17 cellular contexts compared by ENCODE assay signal in the genomic region with DNA sequence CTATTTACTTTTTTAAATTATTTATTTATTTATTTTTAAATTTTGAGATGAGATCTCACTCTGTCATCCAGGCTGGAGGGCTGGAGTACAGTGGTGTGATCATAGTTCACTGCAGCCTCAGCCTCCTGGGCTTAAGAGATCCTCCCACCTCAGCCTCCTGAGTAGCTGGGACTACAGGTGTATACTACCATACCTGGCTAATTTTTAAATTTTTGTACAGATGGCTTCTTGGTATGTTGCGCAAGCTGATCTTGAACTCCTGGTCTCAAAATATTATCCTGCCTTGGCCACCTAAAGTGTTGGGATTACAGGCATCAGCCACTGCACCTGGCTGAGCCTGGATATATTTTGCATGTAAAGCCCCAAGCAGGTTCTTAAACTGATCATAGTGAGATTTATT. TPM values are rescaled to one million over a fixed set of nuclear protein-coding genes. Genes with fewer than 3 reads are reported as not detected.
DNase-seq lines count a peak whose midpoint lies in the region; ATAC-seq and TF ChIP-seq lines count a peak whose summit lies in the region.
"Had no signal": no experiment of that assay in that cellular context is flagged by ENCODE, and none has a peak within 500 bp of the region (broad histone marks: within the 10 kb centered on the region; RNA-seq: fewer than 3 reads in every experiment).

No MANE protein-coding gene starts in this region.

- no peak for TF ChIP-seq CTCF in C4-2B (conservative IDR thresholded peaks at IDR 0.05)
- no peak for TF ChIP-seq CTCF in Caco-2 (IDR thresholded peaks at IDR 0.05; ENCODE audit: insufficient read depth in 1 of 2, low read depth in 1 of 2, low read length in 1 of 2, severe bottlenecking in 1 of 2, unreplicated experiment in 1 of 2)
- no peak for TF ChIP-seq CTCF in spleen (IDR thresholded peaks at IDR 0.05 in 8 of 11, conservative IDR thresholded peaks at IDR 0.05 in 3 of 11)

- H3K36me3 Mint-ChIP-seq in Caco-2 (ENCODE audit: insufficient read depth, unreplicated experiment) = peaks cover 7% of the 10 kb centered on the region
- H3K36me3 Mint-ChIP-seq in effector memory CD8-positive, alpha-beta T cell (ENCODE audit: insufficient read depth) = peaks cover 41% of the 10 kb centered on the region

- H3K27ac Mint-ChIP-seq in Caco-2 (ENCODE audit: unreplicated experiment) = peak overlapping the region; percentile 62
- H3K27ac Mint-ChIP-seq in effector memory CD8-positive, alpha-beta T cell = peak overlapping the region; percentile 74 to 91
- H3K27ac Mint-ChIP-seq: GM23338 had no signal

- TF ChIP-seq POLR2A in spleen (IDR thresholded peaks at IDR 0.05) = no peak

- H3K27me3 ChIP-seq in Caco-2 (replicated peaks; ENCODE audit: control insufficient read depth, insufficient read depth, low read length) (no peaks in the 10 kb centered on the region), spleen (replicated peaks in 1 of 7) (no peaks in the 10 kb centered on the region)

- no peak overlapping the region for H3K4me3 Mint-ChIP-seq in Caco-2 (ENCODE audit: unreplicated experiment)
- peak overlapping the region in 1 of 2 donors; percentile 57 for H3K4me3 Mint-ChIP-seq in effector memory CD8-positive, alpha-beta T cell
- H3K4me3 Mint-ChIP-seq: GM23338 had no signal

- 94 to 100% (median 100%) methylated on average over 1 of the region's 1 CpG for WGBS in spleen, 5 donors

- CTCF ChIA-PET in Caco-2 (lab: Charles Lee) = interaction anchor here (0.6 kb wide), 1 partner anchor 199 kb away, joined by 5 read pairs; no protein-coding TSS in a partner anchor

- H3K4me1 ChIP-seq in Caco-2 (peaks cover 30% of the 10 kb centered on the region), spleen (peaks cover 43 to 89% (median 78%) of the 10 kb centered on the region in 6 donors)

- H3K27ac ChIP-seq in C4-2B = peak overlapping the region; percentile 56
- peak overlapping the region in 6 of 8 donors; percentile 44 to 93 (median 85) for H3K27ac ChIP-seq in spleen
- H3K27ac ChIP-seq: HL-60, KMS-11 had no signal

- H3K9me3 Mint-ChIP-seq in Caco-2 (ENCODE audit: unreplicated experiment) = no peaks in the 10 kb centered on the region
- H3K9me3 Mint-ChIP-seq in effector memory CD8-positive, alpha-beta T cell = no peaks in the 10 kb centered on the region
- H3K9me3 Mint-ChIP-seq: GM23338 had no signal

- H3K4me3 ChIP-seq in Caco-2 (ENCODE audit: low read depth, low read length) (no peak overlapping the region), spleen (no peak overlapping the region)
- H3K4me3 ChIP-seq: GM23338 had no signal

- H3K27me3 Mint-ChIP-seq in Caco-2 (ENCODE audit: insufficient read depth, unreplicated experiment) = no peaks in the 10 kb centered on the region
- no peaks in the 10 kb centered on the region for H3K27me3 Mint-ChIP-seq in effector memory CD8-positive, alpha-beta T cell

- ATAC-seq in effector memory CD8-positive, alpha-beta T cell (replicated peaks) = no peak
- ATAC-seq in SK-N-SH treated with all-trans-retinoic acid at 6 μM for 48 hours (no peak), HG03139 (IDR thresholded peaks at IDR 0.05; ENCODE audit: unreplicated experiment) (no peak)

- intact Hi-C loops in Caco-2 (cut with micrococcal nuclease; ENCODE audit: unreplicated experiment) = no loop called here
- intact Hi-C loops in spleen (cut with DNase I; ENCODE audit: low total_unique reads) = no loop called here

- H3K36me3 ChIP-seq in Caco-2 (ENCODE audit: control insufficient read depth, insufficient read depth, low read length) (peaks cover 1% of the 10 kb centered on the region; the same call in 1 of the 2 replicates), spleen (no peaks in the 10 kb centered on the region)

- no TSS peak for BruUV-seq in Caco-2 (replicated peaks; lab: Mats Ljungman, UMichigan)

- no peak for DNase-seq in Caco-2
- DNase-seq in effector memory CD8-positive, alpha-beta T cell = no peak
- DNase-seq in spleen = no peak
- no peak for DNase-seq in NCI-H2029 treated with DMSO at 0.1 percent for 48 hours (lab: John Stamatoyannopoulos, UW)
- DNase-seq: C1 segment of cervical spinal cord, DMS 273 treated with DMSO at 0.1 percent for 48 hours, NCI-H1105 treated with DMSO at 0.1 percent for 48 hours, NCI-H187 treated with DMSO at 0.1 percent for 48 hours, NCI-H2171, NCI-H510A treated with DMSO at 0.1 percent for 48 hours, SK-N-SH had no signal

- H3K4me1 Mint-ChIP-seq in Caco-2 (ENCODE audit: low read depth, unreplicated experiment) = peaks cover 45% of the 10 kb centered on the region
- H3K4me1 Mint-ChIP-seq in effector memory CD8-positive, alpha-beta T cell (ENCODE audit: low read depth in 2 of 2) = peaks cover 62 to 77% of the 10 kb centered on the region in 2 donors

- POLR2A ChIA-PET in Caco-2 (lab: Charles Lee) = no interaction called here

- H3K9me3 ChIP-seq in Caco-2 (no peaks in the 10 kb centered on the region), spleen (no peaks in the 10 kb centered on the region)
- H3K9me3 ChIP-seq: SK-N-SH had no signal

TF ChIP-seq in SK-N-SH treated with all-trans-retinoic acid at 6 μM for 48 hours, 23 proteins besides CTCF, POLR2A, EP300 and RAD21:
- no peak for TF ChIP-seq ZNF8 (CRISPR knock-in tag; IDR thresholded peaks at IDR 0.05)
- TF ChIP-seq TCF4 (CRISPR knock-in tag; IDR thresholded peaks at IDR 0.05; ENCODE audit: borderline replicate concordance) = no peak
- TF ChIP-seq ISL1 (CRISPR knock-in tag; IDR thresholded peaks at IDR 0.05) = no peak
- no peak for TF ChIP-seq ARNTL (CRISPR knock-in tag; IDR thresholded peaks at IDR 0.05; ENCODE audit: borderline replicate concordance, low read depth)
- TF ChIP-seq ZFP3 (CRISPR knock-in tag; IDR thresholded peaks at IDR 0.05) = no peak

RNA-seq across cellular contexts. Expression of gene CHST12, which starts 7.6 kb away (rescaled TPM):
- total RNA-seq in Caco-2 (2022) (26.0 and 28.0 TPM in 2 replicates), spleen (10 to 100 TPM; 28.2 to 51.4 (median 33.2) TPM)
- 10 to 100 TPM in 2 of 3 donors, 1 to 10 TPM in 1; 7.7 to 14.4 (median 11.7) TPM for polyA plus RNA-seq in spleen

RNA-seq across cellular contexts. Expression of gene EIF3B, which starts 56.4 kb away (rescaled TPM):
- total RNA-seq in Caco-2 (2022) (306 and 314 TPM in 2 replicates), spleen (100 to 1,000 TPM in 6 of 7 donors, 10 to 100 TPM in 1; 79.6 to 150 (median 116) TPM)
- polyA plus RNA-seq in spleen = 100 to 1,000 TPM in 1 of 3 donors, 10 to 100 TPM in 2; 78.1 to 117 (median 96.9) TPM
